Comparison of ENCODE assay signal across 8 cellular contexts in the genomic region with DNA sequence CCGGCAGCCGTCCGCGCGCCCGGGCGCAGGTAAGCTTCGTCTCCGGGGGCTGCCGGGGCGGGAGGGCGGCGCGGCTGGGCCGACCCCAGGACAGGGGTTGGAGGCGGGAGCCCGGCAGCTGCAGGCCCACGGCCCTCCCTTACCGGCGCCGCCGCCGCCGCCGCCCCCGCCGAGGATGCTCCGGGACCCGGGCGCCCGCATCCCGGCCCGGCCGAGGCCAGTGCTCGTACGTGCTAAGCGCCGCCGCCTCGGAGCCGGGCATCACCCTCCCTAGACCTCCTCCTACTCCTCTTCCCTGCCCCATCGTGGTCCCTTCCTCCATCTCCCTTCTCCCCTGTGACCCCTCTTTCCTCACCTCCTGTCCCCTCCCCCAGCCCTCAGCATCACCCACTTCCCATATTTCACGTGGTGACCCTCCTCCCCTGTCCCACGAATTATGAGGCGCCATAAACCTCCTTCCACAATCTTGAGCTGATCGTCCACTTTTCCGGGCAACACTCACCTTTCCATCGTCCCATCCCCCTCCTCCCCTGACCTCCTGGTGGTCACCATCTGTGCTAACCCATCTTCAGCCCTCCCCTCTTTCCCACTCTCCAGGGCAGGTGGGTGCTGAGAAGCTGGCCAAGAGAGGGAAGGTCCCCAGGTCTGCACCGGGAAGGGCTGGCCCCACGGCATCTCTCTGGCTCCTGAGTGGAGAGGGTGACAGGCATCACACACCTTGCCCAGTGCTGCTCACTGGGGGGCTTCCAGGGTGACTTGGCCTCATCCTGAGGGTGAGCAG. TPM values are rescaled to one million over a fixed set of nuclear protein-coding genes. Genes with fewer than 3 reads are reported as not detected.
DNase-seq lines count a peak whose midpoint lies in the region; ATAC-seq and TF ChIP-seq lines count a peak whose summit lies in the region.

No MANE protein-coding gene starts in this region.

- no peaks in the 10 kb centered on the region for H3K9me3 ChIP-seq in suprapubic skin

- H3K27me3 Mint-ChIP-seq in activated T-helper 2 cell treated with anti-CD3 and anti-CD28 coated beads, Interferon-gamma antibody, Interleukin-2, Interleukin-4, amounts not matched to agents 10 μg/mL and 5 μg/mL and 100 μg/mL, durations not matched to agents 14 hours and 24 hours and 36 hours (ENCODE audit: low read depth), result peaks cover 10% of the 10 kb centered on the region
- peaks cover 2 to 7% (median 3%) of the 10 kb centered on the region in 3 donors for H3K27me3 Mint-ChIP-seq in immature natural killer cell (ENCODE audit: low read depth in 3 of 3)

- peak overlapping the region; percentile 89 for H3K4me3 Mint-ChIP-seq in activated T-helper 2 cell treated with anti-CD3 and anti-CD28 coated beads, Interferon-gamma antibody, Interleukin-2, Interleukin-4, amounts not matched to agents 10 μg/mL and 5 μg/mL and 100 μg/mL, durations not matched to agents 14 hours and 24 hours and 36 hours (ENCODE audit: low read depth)
- peak overlapping the region; percentile 62 to 82 (median 82) for H3K4me3 Mint-ChIP-seq in immature natural killer cell

- peak overlapping the region; percentile 55 for H3K4me3 ChIP-seq in suprapubic skin

- no peaks in the 10 kb centered on the region for H3K36me3 ChIP-seq in suprapubic skin

- H3K27ac ChIP-seq in suprapubic skin, result no peak overlapping the region

- H3K9me3 Mint-ChIP-seq in activated T-helper 2 cell treated with anti-CD3 and anti-CD28 coated beads, Interferon-gamma antibody, Interleukin-2, Interleukin-4, amounts not matched to agents 10 μg/mL and 5 μg/mL and 100 μg/mL, durations not matched to agents 14 hours and 24 hours and 36 hours, result no peaks in the 10 kb centered on the region
- H3K9me3 Mint-ChIP-seq in immature natural killer cell, result no peaks in the 10 kb centered on the region

- H3K27ac Mint-ChIP-seq in activated T-helper 2 cell treated with anti-CD3 and anti-CD28 coated beads, Interferon-gamma antibody, Interleukin-2, Interleukin-4, amounts not matched to agents 10 μg/mL and 5 μg/mL and 100 μg/mL, durations not matched to agents 14 hours and 24 hours and 36 hours, result peak overlapping the region; percentile 89
- H3K27ac Mint-ChIP-seq in immature natural killer cell, result peak overlapping the region; percentile 8 to 85 (median 68)

- TF ChIP-seq POLR2A in suprapubic skin (IDR thresholded peaks at IDR 0.05), result no peak

- peaks cover 47% of the 10 kb centered on the region for H3K4me1 Mint-ChIP-seq in activated T-helper 2 cell treated with anti-CD3 and anti-CD28 coated beads, Interferon-gamma antibody, Interleukin-2, Interleukin-4, amounts not matched to agents 10 μg/mL and 5 μg/mL and 100 μg/mL, durations not matched to agents 14 hours and 24 hours and 36 hours (ENCODE audit: low read depth)
- peaks cover 15 to 23% of the 10 kb centered on the region in 2 donors for H3K4me1 Mint-ChIP-seq in immature natural killer cell

- peaks cover 15% of the 10 kb centered on the region for H3K4me1 ChIP-seq in suprapubic skin

- intact Hi-C loops in activated T-helper 2 cell treated with anti-CD3 and anti-CD28 coated beads, Interferon-gamma antibody, Interleukin-2, Interleukin-4, amounts not matched to agents 10 μg/mL and 5 μg/mL and 100 μg/mL, durations not matched to agents 14 hours and 24 hours and 36 hours (cut with micrococcal nuclease), result loop anchor here (2.0 kb wide), 2 partner anchors 53 to 243 kb away; a partner anchor contains a TSS

- TF ChIP-seq CTCF in suprapubic skin (IDR thresholded peaks at IDR 0.05), result no peak

- H3K36me3 Mint-ChIP-seq in activated T-helper 2 cell treated with anti-CD3 and anti-CD28 coated beads, Interferon-gamma antibody, Interleukin-2, Interleukin-4, amounts not matched to agents 10 μg/mL and 5 μg/mL and 100 μg/mL, durations not matched to agents 14 hours and 24 hours and 36 hours (ENCODE audit: low read depth), result peaks cover 16% of the 10 kb centered on the region
- H3K36me3 Mint-ChIP-seq in immature natural killer cell, result peaks cover 0 to 7% (median 4%) of the 10 kb centered on the region in 3 donors

- 20% methylated on average over 22 of the region's 50 CpGs for WGBS in suprapubic skin

- ATAC-seq in HG03280 (IDR thresholded peaks at IDR 0.05; ENCODE audit: unreplicated experiment), result peak; percentile 18

- peak; percentile 68 for DNase-seq in activated effector memory CD4-positive, alpha-beta T cell treated with anti-CD3 and anti-CD28 coated beads, Interleukin-2, amount 50 U/mL, for 16 hours
- no peak for DNase-seq in activated effector memory CD4-positive, alpha-beta T cell treated with Interleukin-2 at 50 U/mL for 16 hours
- no peak for DNase-seq in activated T-helper 2 cell treated with anti-CD3 and anti-CD28 coated beads, Interferon-gamma antibody, Interleukin-2, Interleukin-4, amounts not matched to agents 10 μg/mL and 5 μg/mL and 100 μg/mL, durations not matched to agents 14 hours and 24 hours and 36 hours (ENCODE audit: low spot score)
- DNase-seq in immature natural killer cell (peak in 1 of 3 donors; percentile 5), suprapubic skin (ENCODE audit: low spot score in 2 of 2) (no peak), retina (no peak), OCI-M1 (lab: John Stamatoyannopoulos, UW) (no peak)

- H3K27me3 ChIP-seq in suprapubic skin, result no peaks in the 10 kb centered on the region

- no peak for TF ChIP-seq EP300 in suprapubic skin (IDR thresholded peaks at IDR 0.05)

RNA-seq across cellular contexts. Expression of a gene that starts 0.6 kb away (rescaled TPM):
- total RNA-seq in activated T-helper 2 cell treated with anti-CD3 and anti-CD28 coated beads, Interferon-gamma antibody, Interleukin-2, Interleukin-4, amounts not matched to agents 10 μg/mL and 5 μg/mL and 100 μg/mL, durations not matched to agents 14 hours and 24 hours and 36 hours, result 14.2 and 14.5 TPM in 2 replicates
- polyA plus RNA-seq in immature natural killer cell, result 1 to 10 TPM; 1.5 to 2.2 (median 1.8) TPM
- 10 to 100 TPM in 2 of 4 donors, 1 to 10 TPM in 2; 2.7 to 28.0 (median 11.8) TPM for total RNA-seq in suprapubic skin

RNA-seq across cellular contexts. Expression of a gene that starts 53.9 kb away (rescaled TPM):
- 39.0 and 39.4 TPM in 2 replicates for total RNA-seq in activated T-helper 2 cell treated with anti-CD3 and anti-CD28 coated beads, Interferon-gamma antibody, Interleukin-2, Interleukin-4, amounts not matched to agents 10 μg/mL and 5 μg/mL and 100 μg/mL, durations not matched to agents 14 hours and 24 hours and 36 hours
- polyA plus RNA-seq in immature natural killer cell, result 10 to 100 TPM in 1 of 3 donors, 1 to 10 TPM in 2; 5.0 to 13.3 (median 8.2) TPM
- total RNA-seq in suprapubic skin, result 100 to 1,000 TPM in 1 of 4 donors, 10 to 100 TPM in 3; 46.5 to 152 (median 62.9) TPM

RNA-seq across cellular contexts. Expression of a gene that starts 54.0 kb away (rescaled TPM):
- total RNA-seq in activated T-helper 2 cell treated with anti-CD3 and anti-CD28 coated beads, Interferon-gamma antibody, Interleukin-2, Interleukin-4, amounts not matched to agents 10 μg/mL and 5 μg/mL and 100 μg/mL, durations not matched to agents 14 hours and 24 hours and 36 hours, result 21.6 and 23.0 TPM in 2 replicates
- 10 to 100 TPM; 17.5 to 34.3 (median 27.6) TPM for polyA plus RNA-seq in immature natural killer cell
- total RNA-seq in suprapubic skin, result 10 to 100 TPM; 11.2 to 16.3 (median 14.1) TPM
